Comparison of ENCODE assay signal across 15 cellular contexts in genomic region chr5:32989815-32990214, GRCh38.
A peak's percentile ranks its signal among the peaks of the same experiment; 100 is the strongest.
DNase-seq lines count a peak whose midpoint lies in the region; ATAC-seq, FAIRE-seq and TF ChIP-seq lines count a peak whose summit lies in the region.
"Had no signal": no experiment of that assay in that cellular context is flagged by ENCODE, and none has a peak within 500 bp of the region (broad histone marks: within the 10 kb centered on the region; RNA-seq: fewer than 3 reads in every experiment).

No MANE protein-coding gene starts in this region.

- H3K79me2 ChIP-seq in HepG2 (ENCODE audit: insufficient read depth, low read length): no peaks in the 10 kb centered on the region

- H2BK15ac ChIP-seq in mesenchymal stem cell (ENCODE audit: low read depth, poor library complexity, severe bottlenecking): no peak overlapping the region

- H3K9me3 ChIP-seq in upper lobe of right lung (no peaks in the 10 kb centered on the region), mesenchymal stem cell (ENCODE audit: control insufficient read depth, low read length) (no peaks in the 10 kb centered on the region), HepG2 (ENCODE audit: low read length) (no peaks in the 10 kb centered on the region)
- H3K9me3 ChIP-seq: A549, Caco-2 had no signal

- H3K4me3 ChIP-seq in upper lobe of right lung (no peak overlapping the region), mesenchymal stem cell (ENCODE audit: insufficient read depth in 1 of 2, low read depth in 1 of 2, low read length in 2 of 2) (no peak overlapping the region), HepG2 (replicated peaks in 1 of 3; ENCODE audit: insufficient read depth in 1 of 3, low read depth in 2 of 3, low read length in 3 of 3) (no peak overlapping the region)
- H3K4me3 ChIP-seq: A549 had no signal

- peak overlapping the region; percentile 91 for H3K27ac ChIP-seq in epithelial cell of prostate
- H3K27ac ChIP-seq in upper lobe of right lung: no peak overlapping the region
- H3K27ac ChIP-seq in mesenchymal stem cell (ENCODE audit: low read length, poor library complexity, severe bottlenecking): no peak overlapping the region
- no peak overlapping the region for H3K27ac ChIP-seq in HepG2 (ENCODE audit: extremely low read length, insufficient read depth, low read length)
- H3K27ac ChIP-seq: A549 had no signal

- TF ChIP-seq CTCF in upper lobe of right lung (IDR thresholded peaks at IDR 0.05): no peak
- TF ChIP-seq CTCF in HepG2 (CRISPR knock-in tag; IDR thresholded peaks at IDR 0.05): no peak

- H2AFZ ChIP-seq in mesenchymal stem cell (ENCODE audit: low read depth, low read length) (no peak overlapping the region), HepG2 (ENCODE audit: low read length) (no peak overlapping the region)

- H3K4me3 Mint-ChIP-seq in activated T-cell treated with anti-CD3 and anti-CD28 coated beads, Interleukin-2, amount 50 U/mL, for 4 hours: no peak overlapping the region
- H3K4me3 Mint-ChIP-seq: CD14-positive monocyte; CD8-positive, alpha-beta memory T cell had no signal

- H3K9ac ChIP-seq in mesenchymal stem cell (ENCODE audit: low read length) (no peak overlapping the region), HepG2 (ENCODE audit: insufficient read depth, low read depth, low read length) (no peak overlapping the region)

- FAIRE-seq in HTR-8/SVneo (lab: Jason Lieb, UNC) (peak; percentile 48), HepG2 (lab: Jason Lieb, UNC) (no peak)
- FAIRE-seq: A549 had no signal

- H2AK5ac ChIP-seq in mesenchymal stem cell (ENCODE audit: low read length, severe bottlenecking): no peak overlapping the region

- no peak overlapping the region for H3K4ac ChIP-seq in mesenchymal stem cell (ENCODE audit: low read depth in 1 of 2, low read length in 2 of 2)

- no peak overlapping the region for H2BK120ac ChIP-seq in mesenchymal stem cell (ENCODE audit: low read depth, low read length)

- no peak overlapping the region for H4K91ac ChIP-seq in mesenchymal stem cell (ENCODE audit: low read length)

- H4K8ac ChIP-seq in mesenchymal stem cell (ENCODE audit: low read length): no peak overlapping the region

- no TSS peak for BruUV-seq in HepG2 (replicated peaks; lab: Mats Ljungman, UMichigan)

- POLR2A ChIA-PET in HepG2 (lab: Yijun Ruan, JAX): no interaction called here

- H2BK5ac ChIP-seq in mesenchymal stem cell (ENCODE audit: low read depth, low read length, poor library complexity, severe bottlenecking): no peak overlapping the region

- 89% methylated on average over 5 of the region's 5 CpGs for WGBS in mesenchymal stem cell
- 2% methylated on average over 4 of the region's 5 CpGs for whole genome bisulfite sequencing in HepG2 (ENCODE audit: low lambda C conversion rate)

- H3K79me1 ChIP-seq in mesenchymal stem cell (replicated peaks; ENCODE audit: low read length, poor library complexity, severe bottlenecking): no peaks in the 10 kb centered on the region

- H3K18ac ChIP-seq in mesenchymal stem cell (ENCODE audit: low read depth in 1 of 2, low read length in 2 of 2): no peak overlapping the region

- no peaks in the 10 kb centered on the region for H3K9me3 Mint-ChIP-seq in activated T-cell treated with anti-CD3 and anti-CD28 coated beads, Interleukin-2, amount 50 U/mL, for 4 hours

- no peaks in the 10 kb centered on the region for H3K36me3 Mint-ChIP-seq in activated T-cell treated with anti-CD3 and anti-CD28 coated beads, Interleukin-2, amount 50 U/mL, for 4 hours (ENCODE audit: insufficient read depth)
- H3K36me3 Mint-ChIP-seq: CD14-positive monocyte; CD8-positive, alpha-beta memory T cell had no signal

- H3K4me1 ChIP-seq in upper lobe of right lung (no peaks in the 10 kb centered on the region), mesenchymal stem cell (ENCODE audit: control insufficient read depth, insufficient read depth, low read depth, low read length) (peaks cover 2% of the 10 kb centered on the region), HepG2 (ENCODE audit: insufficient read depth, low read length) (no peaks in the 10 kb centered on the region)
- H3K4me1 ChIP-seq: A549, Caco-2 had no signal

- no peaks in the 10 kb centered on the region for H3K27me3 Mint-ChIP-seq in activated T-cell treated with anti-CD3 and anti-CD28 coated beads, Interleukin-2, amount 50 U/mL, for 4 hours (ENCODE audit: low read depth)
- H3K27me3 Mint-ChIP-seq: CD8-positive, alpha-beta memory T cell had no signal

- intact Hi-C loops in upper lobe of right lung (cut with DNase I) (no loop called here), HepG2 (cut with micrococcal nuclease; ENCODE audit: unreplicated experiment) (loop anchor here (5.0 kb wide), 1 partner anchor 283 kb away; no protein-coding TSS in a partner anchor)

- no peak overlapping the region for H3K23ac ChIP-seq in mesenchymal stem cell (ENCODE audit: low read length in 2 of 2)

- TF ChIP-seq POLR2A in HepG2 (IDR thresholded peaks at IDR 0.05; ENCODE audit: insufficient read depth in 1 of 2, low read depth in 2 of 2, low read length in 2 of 2): no peak

- no peaks in the 10 kb centered on the region for H3K27me3 ChIP-seq in upper lobe of right lung
- no peaks in the 10 kb centered on the region for H3K27me3 ChIP-seq in mesenchymal stem cell (ENCODE audit: control insufficient read depth in 1 of 2, insufficient read depth in 1 of 2, low read length in 2 of 2)
- no peaks in the 10 kb centered on the region; a peak in 1 of 5 replicates for H3K27me3 ChIP-seq in HepG2 (ENCODE audit: control insufficient read depth in 1 of 2, insufficient read depth in 2 of 2, low read length in 2 of 2)

- no peaks in the 10 kb centered on the region for H4K20me1 ChIP-seq in HepG2 (ENCODE audit: insufficient read depth, low read length)

- TF ChIP-seq EP300 in HepG2 (IDR thresholded peaks at IDR 0.05; ENCODE audit: low read depth in 2 of 2, low read length in 2 of 2) (no peak), HepG2 (CRISPR knock-in tag; IDR thresholded peaks at IDR 0.05; ENCODE audit: borderline replicate concordance) (no peak)

- CTCF ChIA-PET in HepG2 (lab: Yijun Ruan, JAX; ENCODE audit: low intra/inter-chr PET ratio, low total read pairs): no interaction called here

- no peak overlapping the region for H2BK12ac ChIP-seq in mesenchymal stem cell (ENCODE audit: low read length in 2 of 2)

- H3K36me3 ChIP-seq in upper lobe of right lung (no peaks in the 10 kb centered on the region), mesenchymal stem cell (ENCODE audit: control insufficient read depth in 1 of 2, insufficient read depth in 2 of 2, low read depth in 1 of 2, low read length in 2 of 2) (no peaks in the 10 kb centered on the region), HepG2 (replicated peaks in 1 of 2; ENCODE audit: control insufficient read depth in 1 of 2, insufficient read depth in 2 of 2, low read length in 2 of 2) (no peaks in the 10 kb centered on the region)

- no peak for DNase-seq in HTR-8/SVneo (ENCODE audit: insufficient read length, low spot score)
- no peak for DNase-seq in epithelial cell of prostate (ENCODE audit: low read depth, low spot score)
- no peak for DNase-seq in upper lobe of right lung
- no peak for DNase-seq in mesenchymal stem cell
- DNase-seq in activated T-cell treated with anti-CD3 and anti-CD28 coated beads, Interleukin-2, amount 50 U/mL, for 4 hours: no peak
- DNase-seq in HepG2 (ENCODE audit: low spot score): no peak
- DNase-seq: Caco-2; CD8-positive, alpha-beta memory T cell; DND-41; GF-D8; H7; KBM-7 had no signal

- in situ Hi-C loops in HepG2 (cut with HindIII; ENCODE audit: extremely low pct_ligation_motif_present, low pct_unique_long_range_greater_than_20kb): no loop called here

- no peak for TF ChIP-seq RAD21 in HepG2 (CRISPR knock-in tag; IDR thresholded peaks at IDR 0.05)

- no peak overlapping the region for H3K4me2 ChIP-seq in mesenchymal stem cell (ENCODE audit: low read length, poor library complexity, severe bottlenecking)
- no peak overlapping the region for H3K4me2 ChIP-seq in HepG2 (ENCODE audit: low read depth, low read length)
- H3K4me2 ChIP-seq: A549 had no signal

- peak; percentile 48 for ATAC-seq in SK-N-SH treated with all-trans-retinoic acid at 6 μM for 48 hours
- ATAC-seq in upper lobe of right lung: peak; percentile 16
- no peak for ATAC-seq in activated T-cell treated with anti-CD3 and anti-CD28 coated beads, Interleukin-2, amount 50 U/mL, for 4 hours
- no peak for ATAC-seq in HepG2
- ATAC-seq: A549 had no signal

- H3K14ac ChIP-seq in mesenchymal stem cell (ENCODE audit: low read length in 2 of 2): no peak overlapping the region

- H3K4me1 Mint-ChIP-seq in activated T-cell treated with anti-CD3 and anti-CD28 coated beads, Interleukin-2, amount 50 U/mL, for 4 hours (ENCODE audit: low read depth): no peaks in the 10 kb centered on the region
- H3K4me1 Mint-ChIP-seq: CD14-positive monocyte; CD8-positive, alpha-beta memory T cell had no signal

TF ChIP-seq in SK-N-SH treated with all-trans-retinoic acid at 6 μM for 48 hours, 23 proteins besides CTCF, POLR2A, EP300 and RAD21 (continues in another document):
- TF ChIP-seq ISL1 (CRISPR knock-in tag; IDR thresholded peaks at IDR 0.05): no peak
- TF ChIP-seq GLIS3 (CRISPR knock-in tag; IDR thresholded peaks at IDR 0.05): no peak
- TF ChIP-seq ZFP30 (CRISPR knock-in tag; IDR thresholded peaks at IDR 0.05): no peak
- no peak for TF ChIP-seq TOX (CRISPR knock-in tag; IDR thresholded peaks at IDR 0.05; ENCODE audit: borderline replicate concordance)

TF ChIP-seq in HepG2, 621 proteins besides CTCF, POLR2A, EP300 and RAD21:
- TF ChIP-seq ZNF354B (CRISPR knock-in tag; IDR thresholded peaks at IDR 0.05) (no peak), RNF2 (conservative IDR thresholded peaks at IDR 0.05; ENCODE audit: low read depth) (no peak), SIX4 (CRISPR knock-in tag; IDR thresholded peaks at IDR 0.05) (no peak), ZNF574 (CRISPR knock-in tag; IDR thresholded peaks at IDR 0.05) (no peak)

Comparison
In these comparisons a context has a peak if more than half of its experiments do, and no peak if none do; other contexts are left out.
1. ATAC-seq: peak in SK-N-SH treated with all-trans-retinoic acid at 6 μM for 48 hours (single experiment) and upper lobe of right lung (single experiment); none in activated T-cell treated with anti-CD3 and anti-CD28 coated beads, Interleukin-2, amount 50 U/mL, for 4 hours (0 of 2) and HepG2 (single experiment).